ENCODE assay signal across 18 cellular contexts in genomic region chr14:90455100-90455571, GRCh38. TPM values are rescaled to one million over a fixed set of nuclear protein-coding genes. Genes with fewer than 3 reads are reported as not detected.
DNase-seq lines count a peak whose midpoint lies in the region; ATAC-seq and TF ChIP-seq lines count a peak whose summit lies in the region.
"Had no signal": no experiment of that assay in that cellular context is flagged by ENCODE, and none has a peak within 500 bp of the region (broad histone marks: within the 10 kb centered on the region; RNA-seq: fewer than 3 reads in every experiment).

No MANE protein-coding gene starts in this region.

- H2AFZ ChIP-seq in neuronal stem cell (ENCODE audit: low read length): peak overlapping the region; percentile 74

- H3K9ac ChIP-seq in neuronal stem cell (ENCODE audit: low read depth, low read length, poor library complexity): no peak overlapping the region
- H3K9ac ChIP-seq: BLaER1 treated with 17β-estradiol and CSF1 and Interleukin-3, amounts not matched to agents 10 nM and 100 nM had no signal

- no peaks in the 10 kb centered on the region for H3K36me3 ChIP-seq in neuronal stem cell (replicated peaks in 1 of 2; ENCODE audit: control insufficient read depth in 2 of 2, insufficient read depth in 2 of 2, low read length in 2 of 2)
- no peaks in the 10 kb centered on the region for H3K36me3 ChIP-seq in uterus
- H3K36me3 ChIP-seq in left ventricle myocardium inferior: no peaks in the 10 kb centered on the region
- H3K36me3 ChIP-seq: BLaER1 treated with 17β-estradiol and CSF1 and Interleukin-3, amounts not matched to agents 10 nM and 100 nM; prostate gland had no signal

- peak; percentile 30 for DNase-seq in NCI-H2227 (lab: John Stamatoyannopoulos, UW; ENCODE audit: unreplicated experiment)
- DNase-seq in NCI-H2227 treated with DMSO at 0.1 percent for 48 hours (lab: John Stamatoyannopoulos, UW): no peak
- DNase-seq in islet precursor cell: peak; percentile 68
- peak; percentile 18 for DNase-seq in neuronal stem cell (ENCODE audit: low spot score)
- peak; percentile 25 to 30 for DNase-seq in uterus
- DNase-seq in left ventricle myocardium inferior: no peak
- DNase-seq in T-helper 9 cell: no peak
- DNase-seq: activated CD4-positive, alpha-beta T cell treated with anti-CD3 and anti-CD28 coated beads, Interleukin-2, amount 50 U/mL, for 1 hour; activated T-cell treated with anti-CD3 and anti-CD28 coated beads for 4 hours; effector memory CD8-positive, alpha-beta T cell; natural killer cell; NCI-H1092 treated with DMSO at 0.1 percent for 48 hours; NCI-H2081 treated with DMSO at 0.1 percent for 48 hours; T-helper 1 cell had no signal

- intact Hi-C loops in uterus (cut with DNase I; ENCODE audit: low total_unique reads): no loop called here
- intact Hi-C loops in left ventricle myocardium inferior (cut with micrococcal nuclease): no loop called here

- no peak overlapping the region for H3K4me2 ChIP-seq in neuronal stem cell (ENCODE audit: insufficient read depth, low read length, poor library complexity, severe bottlenecking)

- H2AK5ac ChIP-seq in neuronal stem cell (ENCODE audit: low read depth, low read length): peak overlapping the region; percentile 66

- H3K4ac ChIP-seq in neuronal stem cell (ENCODE audit: low read length): no peak overlapping the region

- H2BK5ac ChIP-seq in neuronal stem cell (ENCODE audit: low read length): no peak overlapping the region

- H3K9me3 ChIP-seq in neuronal stem cell (replicated peaks in 1 of 2; ENCODE audit: control insufficient read depth in 2 of 2, insufficient read depth in 1 of 2, low read depth in 1 of 2, low read length in 2 of 2) (no peaks in the 10 kb centered on the region), uterus (no peaks in the 10 kb centered on the region), left ventricle myocardium inferior (replicated peaks) (no peaks in the 10 kb centered on the region)
- H3K9me3 ChIP-seq: BLaER1 treated with 17β-estradiol and CSF1 and Interleukin-3, amounts not matched to agents 10 nM and 100 nM; prostate gland had no signal

- H4K8ac ChIP-seq in neuronal stem cell (ENCODE audit: low read depth, low read length): no peak overlapping the region

- TF ChIP-seq CTCF in uterus (IDR thresholded peaks at IDR 0.05) (no peak), left ventricle myocardium inferior (IDR thresholded peaks at IDR 0.05; ENCODE audit: borderline replicate concordance) (no peak)

- H3K4me3 ChIP-seq in neuronal stem cell (ENCODE audit: low read length in 2 of 2) (no peak overlapping the region), uterus (no peak overlapping the region), left ventricle myocardium inferior (no peak overlapping the region)
- H3K4me3 ChIP-seq: BLaER1 treated with 17β-estradiol and CSF1 and Interleukin-3, amounts not matched to agents 10 nM and 100 nM; lung; prostate gland had no signal

- peaks cover 14 to 17% of the 10 kb centered on the region in 2 donors for H3K4me1 ChIP-seq in neuronal stem cell (ENCODE audit: control insufficient read depth in 2 of 2, insufficient read depth in 1 of 2, low read depth in 1 of 2, low read length in 2 of 2)
- H3K4me1 ChIP-seq in uterus: no peaks in the 10 kb centered on the region
- H3K4me1 ChIP-seq in left ventricle myocardium inferior: peaks cover 18% of the 10 kb centered on the region
- H3K4me1 ChIP-seq: prostate gland had no signal

- no peak overlapping the region for H2BK120ac ChIP-seq in neuronal stem cell (ENCODE audit: low read depth, low read length)

- no peak for TF ChIP-seq POLR2A in uterus (IDR thresholded peaks at IDR 0.05)

- H2BK12ac ChIP-seq in neuronal stem cell (ENCODE audit: low read length): no peak overlapping the region

- no peak overlapping the region for H3K23ac ChIP-seq in neuronal stem cell (ENCODE audit: low read depth, low read length, poor library complexity)

- ATAC-seq in GM19395 (IDR thresholded peaks at IDR 0.05; ENCODE audit: unreplicated experiment): no peak
- ATAC-seq: effector memory CD8-positive, alpha-beta T cell; natural killer cell had no signal

- H3K27me3 ChIP-seq in neuronal stem cell (ENCODE audit: control insufficient read depth in 3 of 3, insufficient read depth in 3 of 3, low read depth in 1 of 3, low read length in 3 of 3) (no peaks in the 10 kb centered on the region), uterus (no peaks in the 10 kb centered on the region), left ventricle myocardium inferior (ENCODE audit: low read depth) (no peaks in the 10 kb centered on the region)
- H3K27me3 ChIP-seq: BLaER1 treated with 17β-estradiol and CSF1 and Interleukin-3, amounts not matched to agents 10 nM and 100 nM had no signal

- no peak overlapping the region for H3K18ac ChIP-seq in neuronal stem cell (ENCODE audit: low read length)

- no peak overlapping the region for H4K91ac ChIP-seq in neuronal stem cell (ENCODE audit: low read depth, low read length, poor library complexity)

- H3K79me1 ChIP-seq in neuronal stem cell (ENCODE audit: low read depth, low read length): no peaks in the 10 kb centered on the region

- no peak overlapping the region for H3K14ac ChIP-seq in neuronal stem cell (ENCODE audit: low read length)

- no peak overlapping the region for H2BK15ac ChIP-seq in neuronal stem cell (ENCODE audit: low read length)

- H3K27ac ChIP-seq in neuronal stem cell (replicated peaks; ENCODE audit: low read length) (no peak overlapping the region), uterus (no peak overlapping the region), left ventricle myocardium inferior (replicated peaks) (no peak overlapping the region)
- H3K27ac ChIP-seq: prostate gland had no signal

- no CpG with 5 or more reads among the region's 21 CpGs for WGBS in neuronal stem cell (ENCODE audit: extremely low coverage in 2 of 2, insufficient read length in 2 of 2, insufficient replicate concordance in 1 of 2), 2 donors

RNA-seq across cellular contexts. Expression of gene CALM1, which starts 58.3 kb away (rescaled TPM):
- 396 TPM for polyA plus RNA-seq in neuronal stem cell (2013, experiment 1 of 2)
- polyA plus RNA-seq in neuronal stem cell (2013, experiment 2 of 2): 424 TPM
- total RNA-seq in uterus (100 to 1,000 TPM; 155 to 248 (median 201) TPM), left ventricle myocardium inferior (503 TPM)

Comparison
In these comparisons a context has a peak if more than half of its experiments do, and no peak if none do; other contexts are left out.
1. DNase-seq: peak in NCI-H2227 (single experiment), islet precursor cell (single experiment), neuronal stem cell (single experiment) and uterus (2 of 2); none in NCI-H2227 treated with DMSO at 0.1 percent for 48 hours (single experiment), left ventricle myocardium inferior (single experiment) and T-helper 9 cell (single experiment).